In genomic region chr16:56269824-56270684, GRCh38 we compare ENCODE assay signal across 9 cellular contexts.
DNase-seq lines count a peak whose midpoint lies in the region; ATAC-seq and TF ChIP-seq lines count a peak whose summit lies in the region.
"Had no signal": no experiment of that assay in that cellular context is flagged by ENCODE, and none has a peak within 500 bp of the region (broad histone marks: within the 10 kb centered on the region; RNA-seq: fewer than 3 reads in every experiment).

No MANE protein-coding gene starts in this region.

- peak; percentile 50 for DNase-seq in GM04504 (ENCODE audit: low read depth)
- DNase-seq in ascending aorta (ENCODE audit: low spot score in 2 of 2): peak in 1 of 2 donors; percentile 72
- DNase-seq in iPS-NIHi11 (ENCODE audit: low spot score): peak; percentile 67
- peak in 1 of 2 donors; percentile 37 for DNase-seq in gastrocnemius medialis
- DNase-seq in activated effector memory CD4-positive, alpha-beta T cell treated with anti-CD3 and anti-CD28 coated beads, Interleukin-2, amount 50 U/mL, for 16 hours: no peak
- no peak for DNase-seq in HuH-7 (ENCODE audit: low spot score)
- DNase-seq: activated B cell treated with CpG ODN at 0.5 μM for 24 hours had no signal

- no peaks in the 10 kb centered on the region for H3K36me3 ChIP-seq in ascending aorta
- no peaks in the 10 kb centered on the region for H3K36me3 ChIP-seq in gastrocnemius medialis

- H3K9me3 ChIP-seq in ascending aorta: no peaks in the 10 kb centered on the region
- no peaks in the 10 kb centered on the region for H3K9me3 ChIP-seq in gastrocnemius medialis

- ATAC-seq in gastrocnemius medialis (peak; percentile 67 to 73), GM18520 (IDR thresholded peaks at IDR 0.05; ENCODE audit: unreplicated experiment) (no peak), GM21360 (IDR thresholded peaks at IDR 0.05; ENCODE audit: unreplicated experiment) (no peak)

- TF ChIP-seq POLR2A in gastrocnemius medialis (IDR thresholded peaks at IDR 0.05): no peak

- H3K27me3 ChIP-seq in ascending aorta: no peaks in the 10 kb centered on the region
- no peaks in the 10 kb centered on the region for H3K27me3 ChIP-seq in gastrocnemius medialis

- intact Hi-C loops in ascending aorta (cut with DNase I) (loop anchor here (5.0 kb wide), 1 partner anchor 78 kb away; the partner anchor contains the start of gene GNAO1), gastrocnemius medialis (cut with DNase I; ENCODE audit: low total_unique reads) (no loop called here)

- H3K4me3 ChIP-seq in ascending aorta: no peak overlapping the region
- H3K4me3 ChIP-seq in gastrocnemius medialis: no peak overlapping the region

- H3K27ac ChIP-seq in ascending aorta (peak overlapping the region; percentile 76 to 78), gastrocnemius medialis (peak overlapping the region in 2 of 4 donors; percentile 20 to 45)

- H3K4me1 ChIP-seq in ascending aorta: peaks cover 0 to 10% of the 10 kb centered on the region in 2 donors
- H3K4me1 ChIP-seq in gastrocnemius medialis: no peaks in the 10 kb centered on the region

- TF ChIP-seq CTCF in ascending aorta (IDR thresholded peaks at IDR 0.05) (peak; percentile 12 to 36 (median 13)), gastrocnemius medialis (IDR thresholded peaks at IDR 0.05 in 4 of 5, conservative IDR thresholded peaks at IDR 0.05 in 1 of 5) (no peak)

- in situ Hi-C loops in gastrocnemius medialis (cut with MboI; ENCODE audit: low sequenced_read_pairs in 4 of 4): no loop called here

Comparison
In these comparisons a context has a peak if more than half of its experiments do, and no peak if none do; other contexts are left out.
1. DNase-seq: peak in GM04504 (single experiment) and iPS-NIHi11 (single experiment); none in activated effector memory CD4-positive, alpha-beta T cell treated with anti-CD3 and anti-CD28 coated beads, Interleukin-2, amount 50 U/mL, for 16 hours (single experiment) and HuH-7 (single experiment).
2. CTCF ChIP-seq: peak in ascending aorta (3 of 3); none in gastrocnemius medialis (0 of 5).
3. ATAC-seq: peak in gastrocnemius medialis (2 of 2); none in GM18520 (single experiment) and GM21360 (single experiment).